ENCODE assay signal across 9 cellular contexts in genomic region chr3:137110392-137110996, GRCh38.
DNase-seq lines count a peak whose midpoint lies in the region; ATAC-seq and TF ChIP-seq lines count a peak whose summit lies in the region.
"Had no signal": no experiment of that assay in that cellular context is flagged by ENCODE, and none has a peak within 500 bp of the region (broad histone marks: within the 10 kb centered on the region; RNA-seq: fewer than 3 reads in every experiment).

No MANE protein-coding gene starts in this region.

- WGBS in iPS DF 6.9 (ENCODE audit: insufficient coverage, insufficient read length): no CpG with 5 or more reads among the region's 3 CpGs

- H3K36me3 ChIP-seq in KMS-11 (ENCODE audit: insufficient read depth): no peaks in the 10 kb centered on the region
- H3K36me3 ChIP-seq in iPS DF 6.9 (ENCODE audit: control insufficient read depth, insufficient read depth, low read length): no peaks in the 10 kb centered on the region
- H3K36me3 ChIP-seq in uterus: no peaks in the 10 kb centered on the region
- H3K36me3 ChIP-seq: SJSA1 had no signal

- H3K4me3 ChIP-seq in KMS-11 (IDR thresholded peaks at IDR 0.05; ENCODE audit: insufficient read depth, low read depth, low read length) (no peak overlapping the region), iPS DF 6.9 (ENCODE audit: low read length) (no peak overlapping the region), uterus (no peak overlapping the region)
- H3K4me3 ChIP-seq: SJSA1 had no signal

- H3K4me1 ChIP-seq in KMS-11 (ENCODE audit: low read depth, poor library complexity, severe bottlenecking) (no peaks in the 10 kb centered on the region), iPS DF 6.9 (ENCODE audit: control insufficient read depth, insufficient read depth, low read length) (no peaks in the 10 kb centered on the region; the same call in 1 of the 2 replicates), uterus (no peaks in the 10 kb centered on the region)
- H3K4me1 ChIP-seq: SJSA1 had no signal

- peak; percentile 33 for DNase-seq in COR-L47 (lab: John Stamatoyannopoulos, UW)
- no peak for DNase-seq in T-helper 17 cell
- DNase-seq in iPS DF 6.9 (ENCODE audit: low read depth, low spot score): peak; percentile 33
- DNase-seq in uterus: no peak

- no peaks in the 10 kb centered on the region for H3K79me2 ChIP-seq in KMS-11 (ENCODE audit: insufficient read depth, low read depth)

- peaks cover 31% of the 10 kb centered on the region for H3K27me3 Mint-ChIP-seq in T-helper 17 cell

- no peak overlapping the region for H3K9ac ChIP-seq in KMS-11

- H3K27ac ChIP-seq in KMS-11 (no peak overlapping the region), iPS DF 6.9 (ENCODE audit: low read length) (no peak overlapping the region), uterus (no peak overlapping the region)
- H3K27ac ChIP-seq: SJSA1 had no signal

- H3K36me3 Mint-ChIP-seq in T-helper 17 cell (ENCODE audit: low read depth): peaks cover 3% of the 10 kb centered on the region

- peaks cover 3% of the 10 kb centered on the region for H3K4me1 Mint-ChIP-seq in T-helper 17 cell

- peak; percentile 86 for TF ChIP-seq CTCF in KMS-11 (conservative IDR thresholded peaks at IDR 0.05; ENCODE audit: low read depth, low read length)
- peak; percentile 18 to 60 (median 44) for TF ChIP-seq CTCF in uterus (IDR thresholded peaks at IDR 0.05)

- H2AFZ ChIP-seq in KMS-11 (ENCODE audit: low read depth): no peak overlapping the region

- H3K4me3 Mint-ChIP-seq in T-helper 17 cell: no peak overlapping the region

- TF ChIP-seq POLR2A in uterus (IDR thresholded peaks at IDR 0.05): no peak

- intact Hi-C loops in uterus (cut with DNase I; ENCODE audit: low total_unique reads): no loop called here

- H3K27me3 ChIP-seq in KMS-11 (ENCODE audit: insufficient read depth, low read depth): no peaks in the 10 kb centered on the region
- H3K27me3 ChIP-seq in iPS DF 6.9 (ENCODE audit: control insufficient read depth, insufficient read depth, low read length): no peaks in the 10 kb centered on the region
- H3K27me3 ChIP-seq in uterus: peaks cover 0 to 5% of the 10 kb centered on the region in 2 donors

- H4K20me1 ChIP-seq in KMS-11 (ENCODE audit: insufficient read depth): no peaks in the 10 kb centered on the region

- H3K9me3 ChIP-seq in T-helper 17 cell (ENCODE audit: control insufficient read depth, low read length, poor library complexity, severe bottlenecking) (no peaks in the 10 kb centered on the region), iPS DF 6.9 (ENCODE audit: control insufficient read depth, insufficient read depth, low read length) (no peaks in the 10 kb centered on the region), uterus (no peaks in the 10 kb centered on the region)
- H3K9me3 ChIP-seq: SJSA1 had no signal

- H3K27ac Mint-ChIP-seq in T-helper 17 cell: no peak overlapping the region

- peak; percentile 76 for ATAC-seq in GM19035 (IDR thresholded peaks at IDR 0.05; ENCODE audit: unreplicated experiment)
- peak; percentile 42 for ATAC-seq in T-helper 17 cell
- no peak for ATAC-seq in activated CD4-positive, CD25-positive, alpha-beta regulatory T cell treated with anti-CD3 and anti-CD28 coated beads, Interleukin-2, amount 50 U/mL, for 24 hours
- no peak for ATAC-seq in HG03457 (IDR thresholded peaks at IDR 0.05; ENCODE audit: unreplicated experiment)

- H3K4me2 ChIP-seq in KMS-11: no peak overlapping the region

Comparison
In these comparisons a context has a peak if more than half of its experiments do, and no peak if none do; other contexts are left out.
1. DNase-seq: peak in COR-L47 (single experiment) and iPS DF 6.9 (single experiment); none in T-helper 17 cell (0 of 3) and uterus (0 of 2).
2. ATAC-seq: peak in GM19035 (single experiment) and T-helper 17 cell (single experiment); none in activated CD4-positive, CD25-positive, alpha-beta regulatory T cell treated with anti-CD3 and anti-CD28 coated beads, Interleukin-2, amount 50 U/mL, for 24 hours (0 of 2) and HG03457 (single experiment).